Comparison of ENCODE assay signal across 1 cellular context in genomic region chr20:19110866-19111460, GRCh38.
A peak's percentile ranks its signal among the peaks of the same experiment; 100 is the strongest.
TF ChIP-seq lines count a peak whose summit lies in the region.

No MANE protein-coding gene starts in this region.

TF ChIP-seq in HEK293, 187 proteins besides CTCF, POLR2A, EP300 and RAD21 (continued from another document):
- TF ChIP-seq TSHZ1 (tag by site-specific recombination; IDR thresholded peaks at IDR 0.05; ENCODE audit: borderline replicate concordance) (peak; percentile 76; the same call in 1 of the 2 replicates), ZNF645 (tag by site-specific recombination; IDR thresholded peaks at IDR 0.05) (no peak), ZNF530 (tag by site-specific recombination; IDR thresholded peaks at IDR 0.05; ENCODE audit: low read depth) (0 out of 2 replicates have a peak, but pooled peaks have one; percentile 3), ZNF580 (tag by site-specific recombination; IDR thresholded peaks at IDR 0.05) (0 out of 2 replicates have a peak, but pooled peaks have one; percentile 65), ZNF660 (tag by site-specific recombination; IDR thresholded peaks at IDR 0.05) (no peak), ZSCAN16 (tag by site-specific recombination; IDR thresholded peaks at IDR 0.05) (0 out of 2 replicates have a peak, but pooled peaks have one; percentile 53), ZNF274 (IDR thresholded peaks at IDR 0.05; ENCODE audit: low read length) (no peak), ZNF274 (tag by site-specific recombination; IDR thresholded peaks at IDR 0.05; ENCODE audit: borderline replicate concordance) (no peak), GLIS1 (tag by site-specific recombination; IDR thresholded peaks at IDR 0.05) (peak; percentile 56), ZNF843 (tag by site-specific recombination; IDR thresholded peaks at IDR 0.05) (peak; percentile 93), ZBTB48 (tag by site-specific recombination; IDR thresholded peaks at IDR 0.05) (no peak), ZIC2 (tag by site-specific recombination; IDR thresholded peaks at IDR 0.05) (peak; percentile 24; the same call in 1 of the 2 replicates), ZBTB44 (tag by site-specific recombination; IDR thresholded peaks at IDR 0.05) (peak; percentile 55; the same call in 1 of the 2 replicates), BCL11B (tag by site-specific recombination; IDR thresholded peaks at IDR 0.05; ENCODE audit: low read depth) (0 out of 2 replicates have a peak, but pooled peaks have one; percentile 20), ZNF488 (tag by site-specific recombination; IDR thresholded peaks at IDR 0.05) (0 out of 2 replicates have a peak, but pooled peaks have one; percentile 34), MZF1 (tag by site-specific recombination; IDR thresholded peaks at IDR 0.05; ENCODE audit: borderline replicate concordance) (peak; percentile 90), FEZF1 (tag by site-specific recombination; IDR thresholded peaks at IDR 0.05) (peak; percentile 91), ZNF664 (tag by site-specific recombination; IDR thresholded peaks at IDR 0.05) (0 out of 2 replicates have a peak, but pooled peaks have one; percentile 2), SP7 (tag by site-specific recombination; IDR thresholded peaks at IDR 0.05) (peak; percentile 39; the same call in 1 of the 2 replicates), ZNF18 (tag by site-specific recombination; IDR thresholded peaks at IDR 0.05) (peak; percentile 93)
